In genomic region chr6:27478706-27479318, GRCh38 we compare ENCODE assay signal across 1 cellular context.
TF ChIP-seq lines count a peak whose summit lies in the region.

No MANE protein-coding gene starts in this region.

TF ChIP-seq in HEK293, 187 proteins besides CTCF, POLR2A, EP300 and RAD21 (continued from another document and continues in another):
- TF ChIP-seq HIC1 (tag by site-specific recombination; IDR thresholded peaks at IDR 0.05), result no peak
- no peak for TF ChIP-seq FEZF1 (tag by site-specific recombination; IDR thresholded peaks at IDR 0.05)
- peak; percentile 49 for TF ChIP-seq KLF10 (tag by site-specific recombination; IDR thresholded peaks at IDR 0.05)
- no peak; the same call in 1 of the 2 replicates for TF ChIP-seq ZNF335 (tag by site-specific recombination; conservative IDR thresholded peaks at IDR 0.05)
- peak; percentile 52 for TF ChIP-seq PRDM10 (tag by site-specific recombination; IDR thresholded peaks at IDR 0.05)
- TF ChIP-seq ZNF558 (tag by site-specific recombination; IDR thresholded peaks at IDR 0.05), result peak; percentile 13; the same call in 1 of the 2 replicates
- no peak for TF ChIP-seq ZNF677 (tag by site-specific recombination; IDR thresholded peaks at IDR 0.05)
- TF ChIP-seq REPIN1 (tag by site-specific recombination; IDR thresholded peaks at IDR 0.05; ENCODE audit: low read depth), result no peak; the same call in 1 of the 2 replicates
- no peak for TF ChIP-seq ZNF433 (tag by site-specific recombination; IDR thresholded peaks at IDR 0.05; ENCODE audit: low read depth)
- no peak for TF ChIP-seq ZNF19 (tag by site-specific recombination; IDR thresholded peaks at IDR 0.05; ENCODE audit: low read depth)
- no peak for TF ChIP-seq SETDB1 (IDR thresholded peaks at IDR 0.05; ENCODE audit: insufficient read length, low read length)
- no peak for TF ChIP-seq GLIS1 (tag by site-specific recombination; IDR thresholded peaks at IDR 0.05)
- no peak for TF ChIP-seq PRDM2 (tag by site-specific recombination; IDR thresholded peaks at IDR 0.05; ENCODE audit: borderline replicate concordance)
- no peak for TF ChIP-seq ZNF624 (tag by site-specific recombination; IDR thresholded peaks at IDR 0.05)
- no peak for TF ChIP-seq ZBTB44 (tag by site-specific recombination; IDR thresholded peaks at IDR 0.05)
- TF ChIP-seq ZNF501 (tag by site-specific recombination; IDR thresholded peaks at IDR 0.05), result peak; percentile 80
- TF ChIP-seq ZSCAN5A (tag by site-specific recombination; IDR thresholded peaks at IDR 0.05), result no peak
- TF ChIP-seq ZNF266 (tag by site-specific recombination; IDR thresholded peaks at IDR 0.05; ENCODE audit: low read depth), result no peak
- 0 out of 2 replicates have a peak, but pooled peaks have one; percentile 46 for TF ChIP-seq YY1 (tag by site-specific recombination; IDR thresholded peaks at IDR 0.05)
- no peak for TF ChIP-seq ZBTB10 (tag by site-specific recombination; IDR thresholded peaks at IDR 0.05)
- no peak for TF ChIP-seq ZNF311 (tag by site-specific recombination; IDR thresholded peaks at IDR 0.05; ENCODE audit: borderline replicate concordance)
- peak; percentile 95 for TF ChIP-seq PRDM4 (tag by site-specific recombination; IDR thresholded peaks at IDR 0.05)
- TF ChIP-seq ZNF211 (tag by site-specific recombination; IDR thresholded peaks at IDR 0.05; ENCODE audit: low read depth), result no peak
- no peak for TF ChIP-seq ZBTB49 (tag by site-specific recombination; IDR thresholded peaks at IDR 0.05; ENCODE audit: low read depth)
- TF ChIP-seq ZNF571 (tag by site-specific recombination; IDR thresholded peaks at IDR 0.05), result no peak
- TF ChIP-seq ZFP3 (tag by site-specific recombination; IDR thresholded peaks at IDR 0.05; ENCODE audit: low read depth), result no peak
- TF ChIP-seq ZNF416 (tag by site-specific recombination; IDR thresholded peaks at IDR 0.05), result no peak
- no peak for TF ChIP-seq ZBTB1 (tag by site-specific recombination; IDR thresholded peaks at IDR 0.05)
- no peak for TF ChIP-seq ZBTB7A (tag by site-specific recombination; IDR thresholded peaks at IDR 0.05; ENCODE audit: low read depth)
- TF ChIP-seq KLF7 (tag by site-specific recombination; IDR thresholded peaks at IDR 0.05; ENCODE audit: borderline replicate concordance), result no peak
- no peak for TF ChIP-seq ZNF426 (tag by site-specific recombination; IDR thresholded peaks at IDR 0.05)
- TF ChIP-seq ZNF174 (tag by site-specific recombination; IDR thresholded peaks at IDR 0.05), result no peak
- no peak for TF ChIP-seq ZIC2 (tag by site-specific recombination; IDR thresholded peaks at IDR 0.05)
- no peak for TF ChIP-seq ZNF768 (tag by site-specific recombination; IDR thresholded peaks at IDR 0.05)
- no peak; the same call in 1 of the 2 replicates for TF ChIP-seq ZNF394 (tag by site-specific recombination; IDR thresholded peaks at IDR 0.05; ENCODE audit: borderline replicate concordance)
- TF ChIP-seq ZNF555 (tag by site-specific recombination; conservative IDR thresholded peaks at IDR 0.05), result no peak
